Comparison of ENCODE assay signal across 9 cellular contexts in genomic region chr11:12087075-12087775, GRCh38. TPM values are rescaled to one million over a fixed set of nuclear protein-coding genes. Genes with fewer than 3 reads are reported as not detected.
A peak's percentile ranks its signal among the peaks of the same experiment; 100 is the strongest.
DNase-seq lines count a peak whose midpoint lies in the region; ATAC-seq and TF ChIP-seq lines count a peak whose summit lies in the region.
"Had no signal": no experiment of that assay in that cellular context is flagged by ENCODE, and none has a peak within 500 bp of the region (broad histone marks: within the 10 kb centered on the region; RNA-seq: fewer than 3 reads in every experiment).

No MANE protein-coding gene starts in this region.

- H3K4me3 Mint-ChIP-seq in osteocyte (ENCODE audit: unreplicated experiment): peak overlapping the region; percentile 56

- no peaks in the 10 kb centered on the region for H3K9me3 ChIP-seq in WERI-Rb-1 (ENCODE audit: severe bottlenecking)
- H3K9me3 ChIP-seq in effector memory CD4-positive, alpha-beta T cell (ENCODE audit: control insufficient read depth, low read length): no peaks in the 10 kb centered on the region

- ATAC-seq in HG03460 (IDR thresholded peaks at IDR 0.05; ENCODE audit: unreplicated experiment): peak; percentile 65
- no peak for ATAC-seq in GM19397 (IDR thresholded peaks at IDR 0.05; ENCODE audit: unreplicated experiment)

- H3K27ac ChIP-seq in WERI-Rb-1: peak overlapping the region; percentile 17
- peak overlapping the region; percentile 35 for H3K27ac ChIP-seq in effector memory CD4-positive, alpha-beta T cell (ENCODE audit: insufficient read depth, low read length, poor library complexity, severe bottlenecking)
- H3K27ac ChIP-seq: SK-N-MC had no signal

- no peaks in the 10 kb centered on the region for H3K27me3 ChIP-seq in WERI-Rb-1 (ENCODE audit: insufficient read depth, low read depth, severe bottlenecking)
- no peaks in the 10 kb centered on the region for H3K27me3 ChIP-seq in effector memory CD4-positive, alpha-beta T cell (replicated peaks; ENCODE audit: control insufficient read depth, insufficient read depth, low read length, poor library complexity, severe bottlenecking)

- no peaks in the 10 kb centered on the region for H3K27me3 Mint-ChIP-seq in osteocyte (ENCODE audit: unreplicated experiment)

- peaks cover 71% of the 10 kb centered on the region for H3K4me1 Mint-ChIP-seq in osteocyte (ENCODE audit: unreplicated experiment)

- no peaks in the 10 kb centered on the region for H3K9me3 Mint-ChIP-seq in osteocyte (ENCODE audit: unreplicated experiment)

- DNase-seq in GDM1 (lab: John Stamatoyannopoulos, UW) (peak; percentile 56), WERI-Rb-1 (peak; percentile 24), osteocyte (ENCODE audit: extremely low spot score, unreplicated experiment) (no peak), middle frontal gyrus (ENCODE audit: extremely low spot score, low spot score) (no peak), epidermal melanocyte (ENCODE audit: insufficient read length, low spot score) (no peak)
- peak in 2 of 3 donors; percentile 16 to 24 for DNase-seq in effector memory CD4-positive, alpha-beta T cell

- peak overlapping the region; percentile 10; the same call in 1 of the 2 replicates for H3K4me3 ChIP-seq in WERI-Rb-1 (ENCODE audit: low read depth, low read length)
- no peak overlapping the region for H3K4me3 ChIP-seq in effector memory CD4-positive, alpha-beta T cell (ENCODE audit: insufficient read depth, low read depth, low read length, poor library complexity, severe bottlenecking)
- H3K4me3 ChIP-seq: SK-N-MC had no signal

- TF ChIP-seq CTCF in WERI-Rb-1 (IDR thresholded peaks at IDR 0.05; ENCODE audit: low read depth, low read length) (no peak), osteocyte (IDR thresholded peaks at IDR 0.05) (peak; percentile 44)

- no peaks in the 10 kb centered on the region for H3K36me3 ChIP-seq in WERI-Rb-1
- no peaks in the 10 kb centered on the region for H3K36me3 ChIP-seq in effector memory CD4-positive, alpha-beta T cell (ENCODE audit: control insufficient read depth, insufficient read depth, low read length)

- no peaks in the 10 kb centered on the region for H3K36me3 Mint-ChIP-seq in osteocyte (ENCODE audit: unreplicated experiment)

- peaks cover 42% of the 10 kb centered on the region for H3K4me1 ChIP-seq in effector memory CD4-positive, alpha-beta T cell (ENCODE audit: control insufficient read depth, insufficient read depth, low read length, poor library complexity, severe bottlenecking)

- H3K27ac Mint-ChIP-seq in osteocyte (ENCODE audit: unreplicated experiment): peak overlapping the region; percentile 98

RNA-seq across cellular contexts. Expression of gene MICAL2, which starts 23.2 kb away (rescaled TPM):
- total RNA-seq in osteocyte: 19.5 and 20.8 TPM in 2 replicates

Comparison
In these comparisons a context has a peak if more than half of its experiments do, and no peak if none do; other contexts are left out.
1. DNase-seq: peak in GDM1 (single experiment), WERI-Rb-1 (single experiment) and effector memory CD4-positive, alpha-beta T cell (2 of 3); none in osteocyte (single experiment), middle frontal gyrus (single experiment) and epidermal melanocyte (single experiment).